ENCODE assay signal across 21 cellular contexts in the genomic region with DNA sequence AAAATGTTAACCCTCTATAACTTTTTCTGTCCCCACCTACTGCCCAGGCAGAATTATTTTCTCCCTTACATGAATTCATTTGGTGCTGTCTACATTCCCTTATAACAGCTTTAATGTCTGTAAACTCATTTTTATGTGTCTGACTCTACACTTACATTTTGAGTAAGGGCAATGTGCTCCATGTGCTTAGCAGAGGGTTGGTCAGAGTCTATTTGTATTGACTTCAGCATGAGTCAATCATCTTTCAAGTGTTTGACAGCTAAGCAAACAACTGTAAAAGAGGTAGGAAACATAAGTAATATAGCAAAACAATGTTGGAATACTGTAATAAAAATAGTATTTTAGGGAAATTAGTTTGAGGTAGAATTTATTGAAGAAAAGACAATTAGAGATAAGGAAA. TPM values are rescaled to one million over a fixed set of nuclear protein-coding genes. Genes with fewer than 3 reads are reported as not detected.
DNase-seq lines count a peak whose midpoint lies in the region; ATAC-seq and TF ChIP-seq lines count a peak whose summit lies in the region.
"Had no signal": no experiment of that assay in that cellular context is flagged by ENCODE, and none has a peak within 500 bp of the region (broad histone marks: within the 10 kb centered on the region; RNA-seq: fewer than 3 reads in every experiment).

No MANE protein-coding gene starts in this region.

- H3K27me3 ChIP-seq in spleen (replicated peaks in 1 of 7) = no peaks in the 10 kb centered on the region
- H3K27me3 ChIP-seq: right lobe of liver had no signal

- intact Hi-C loops in spleen (cut with DNase I; ENCODE audit: low total_unique reads) = no loop called here

- TF ChIP-seq CTCF in epithelial cell of esophagus (IDR thresholded peaks at IDR 0.05; ENCODE audit: insufficient read depth, low read depth, low read length, missing control alignments) (no peak), spleen (IDR thresholded peaks at IDR 0.05 in 8 of 11, conservative IDR thresholded peaks at IDR 0.05 in 3 of 11) (no peak)

- H3K27ac ChIP-seq in spleen = peak overlapping the region in 6 of 8 donors; percentile 15 to 60 (median 40)
- H3K27ac ChIP-seq: KMS-11, right lobe of liver had no signal

- DNase-seq in NCI-H2029 (lab: John Stamatoyannopoulos, UW) (peak; percentile 5), NCI-H2029 treated with DMSO at 0.1 percent for 48 hours (lab: John Stamatoyannopoulos, UW) (no peak), NCI-H510A treated with DMSO at 0.1 percent for 48 hours (lab: John Stamatoyannopoulos, UW) (peak; percentile 24), epithelial cell of esophagus (ENCODE audit: low read depth) (peak; percentile 62), spleen (no peak), Kasumi-1 (lab: John Stamatoyannopoulos, UW) (no peak)
- DNase-seq in activated CD4-positive, alpha-beta T cell treated with anti-CD3 and anti-CD28 coated beads, Interleukin-2, amount 50 U/mL, for 1 hour = no peak
- DNase-seq: activated CD4-positive, CD25-positive, alpha-beta regulatory T cell; activated CD8-positive, alpha-beta memory T cell treated with anti-CD3 and anti-CD28 coated beads, Interleukin-2, amount 10 ng/mL, durations not matched to agents 7 days and 5 days; activated gamma-delta T cell treated with Interleukin-2 at 50 U/mL for 16 hours; aorta; glutamatergic neuron; H9; NCI-H69; right lobe of liver; Right ventricle myocardium superior; stimulated activated CD4-positive, alpha-beta T cell treated with anti-CD3 and anti-CD28 coated beads, Interleukin-4, amount 100 ng/mL, for 1 hour; stimulated activated CD8-positive, alpha-beta memory T cell treated with anti-CD3 and anti-CD28 coated beads, Interleukin-4, amount 100 ng/mL, for 48 hours; T-helper 17 cell had no signal

- TF ChIP-seq POLR2A in spleen (IDR thresholded peaks at IDR 0.05) = no peak

- no peaks in the 10 kb centered on the region for H3K36me3 ChIP-seq in spleen
- H3K36me3 ChIP-seq: right lobe of liver had no signal

- peaks cover 16 to 92% (median 56%) of the 10 kb centered on the region in 6 donors for H3K4me1 ChIP-seq in spleen
- H3K4me1 ChIP-seq: right lobe of liver had no signal

- ATAC-seq in HG03342 (IDR thresholded peaks at IDR 0.05; ENCODE audit: unreplicated experiment) = no peak
- ATAC-seq: activated CD8-positive, alpha-beta memory T cell treated with anti-CD3 and anti-CD28 coated beads, Interleukin-2, amount 10 ng/mL, durations not matched to agents 7 days and 5 days; T-helper 17 cell had no signal

- H3K9me3 ChIP-seq in spleen = no peaks in the 10 kb centered on the region
- H3K9me3 ChIP-seq: right lobe of liver had no signal

- no peak overlapping the region for H3K4me3 ChIP-seq in epithelial cell of esophagus (ENCODE audit: low read length)
- H3K4me3 ChIP-seq in spleen = no peak overlapping the region
- H3K4me3 ChIP-seq: right lobe of liver had no signal

RNA-seq across cellular contexts. Expression of a gene that starts 6.3 kb away (rescaled TPM):
- total RNA-seq in spleen = 10 to 100 TPM; 15.9 to 24.2 (median 20.5) TPM
- polyA plus RNA-seq in spleen = 10 to 100 TPM; 17.6 to 37.0 (median 32.7) TPM

Comparison
In these comparisons a context has a peak if more than half of its experiments do, and no peak if none do; other contexts are left out.
1. DNase-seq: peak in NCI-H2029 (single experiment), NCI-H510A treated with DMSO at 0.1 percent for 48 hours (single experiment) and epithelial cell of esophagus (single experiment); none in NCI-H2029 treated with DMSO at 0.1 percent for 48 hours (single experiment), spleen (single experiment), Kasumi-1 (0 of 2) and activated CD4-positive, alpha-beta T cell treated with anti-CD3 and anti-CD28 coated beads, Interleukin-2, amount 50 U/mL, for 1 hour (single experiment).